In the genomic region with DNA sequence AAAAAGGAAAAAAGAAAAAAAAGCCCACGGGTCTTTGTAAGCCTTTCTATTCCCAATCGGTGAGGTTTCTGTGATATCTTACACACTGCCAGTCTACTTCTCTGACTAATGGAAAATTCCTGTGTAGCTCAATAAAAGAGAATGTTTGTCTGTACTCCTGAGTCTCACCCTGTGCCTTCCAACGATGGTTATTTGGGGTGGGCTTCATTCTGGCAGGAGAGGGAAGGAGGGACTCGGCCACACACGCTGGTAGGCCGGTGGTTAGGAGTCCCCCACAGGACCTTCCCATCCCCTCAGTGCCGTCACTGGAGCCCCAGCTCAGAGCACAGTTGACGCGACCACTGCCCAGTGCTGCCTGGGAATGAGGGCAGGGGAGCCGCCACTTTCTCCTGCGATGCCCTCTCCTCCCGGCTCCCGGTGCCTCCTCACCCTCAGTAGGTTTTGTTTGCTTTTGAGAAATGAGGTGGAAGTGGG, we compare ENCODE assay signal across 8 cellular contexts.
DNase-seq lines count a peak whose midpoint lies in the region; ATAC-seq and TF ChIP-seq lines count a peak whose summit lies in the region.

No MANE protein-coding gene starts in this region.

- peak overlapping the region in 1 of 11 experiments; percentile 38; a peak in 1 of 22 replicates for H3K27ac ChIP-seq in BLaER1 treated with 17β-estradiol and CSF1 and Interleukin-3, amounts not matched to agents 10 nM and 100 nM
- no peak overlapping the region for H3K27ac ChIP-seq in iPS-18a (ENCODE audit: low read length)
- H3K27ac ChIP-seq in smooth muscle cell (ENCODE audit: low read depth) = peak overlapping the region; percentile 72

- H3K4me3 Mint-ChIP-seq in activated naive CD8-positive, alpha-beta T cell treated with anti-CD3 and anti-CD28 coated beads, Interleukin-2, amount 50 U/mL, for 24 hours = peak overlapping the region; percentile 77

- no peak for TF ChIP-seq CTCF in smooth muscle cell (IDR thresholded peaks at IDR 0.05; ENCODE audit: borderline replicate concordance, insufficient read depth, poor library complexity, severe bottlenecking)

- peak; percentile 20 for ATAC-seq in HG02885 (IDR thresholded peaks at IDR 0.05; ENCODE audit: poor library complexity, unreplicated experiment)
- ATAC-seq in activated naive CD8-positive, alpha-beta T cell treated with anti-CD3 and anti-CD28 coated beads, Interleukin-2, amount 50 U/mL, for 24 hours = peak; percentile 48
- ATAC-seq in GM21576 (IDR thresholded peaks at IDR 0.05; ENCODE audit: unreplicated experiment) = no peak

- no peaks in the 10 kb centered on the region for H3K9me3 Mint-ChIP-seq in activated naive CD8-positive, alpha-beta T cell treated with anti-CD3 and anti-CD28 coated beads, Interleukin-2, amount 50 U/mL, for 24 hours

- H2AFZ ChIP-seq in smooth muscle cell (ENCODE audit: low read depth) = peak overlapping the region; percentile 78

- peak overlapping the region in 6 of 11 experiments; percentile 55 to 64 (median 58); a peak in 8 of 22 replicates for H3K9ac ChIP-seq in BLaER1 treated with 17β-estradiol and CSF1 and Interleukin-3, amounts not matched to agents 10 nM and 100 nM
- H3K9ac ChIP-seq in iPS-18a (ENCODE audit: low read length) (peak overlapping the region; percentile 69), smooth muscle cell (ENCODE audit: low read depth) (peak overlapping the region; percentile 92)

- H4K20me1 ChIP-seq in BLaER1 treated with 17β-estradiol and CSF1 and Interleukin-3, amounts not matched to agents 10 nM and 100 nM = peaks cover 0 to 5% (median 0%) of the 10 kb centered on the region in 11 experiments; a peak in 2 of 22 replicates
- H4K20me1 ChIP-seq in smooth muscle cell (ENCODE audit: low read depth) = no peaks in the 10 kb centered on the region

- peak overlapping the region; percentile 89 for H3K27ac Mint-ChIP-seq in activated naive CD8-positive, alpha-beta T cell treated with anti-CD3 and anti-CD28 coated beads, Interleukin-2, amount 50 U/mL, for 24 hours

- H3K27me3 Mint-ChIP-seq in activated naive CD8-positive, alpha-beta T cell treated with anti-CD3 and anti-CD28 coated beads, Interleukin-2, amount 50 U/mL, for 24 hours = no peaks in the 10 kb centered on the region

- no peak overlapping the region for H3K4me3 ChIP-seq in BLaER1 treated with 17β-estradiol and CSF1 and Interleukin-3, amounts not matched to agents 10 nM and 100 nM
- H3K4me3 ChIP-seq in iPS-18a (ENCODE audit: low read length) (peak overlapping the region; percentile 58), smooth muscle cell (peak overlapping the region; percentile 59)

- no peaks in the 10 kb centered on the region for H3K9me3 ChIP-seq in BLaER1 treated with 17β-estradiol and CSF1 and Interleukin-3, amounts not matched to agents 10 nM and 100 nM (replicated peaks in 1 of 11)
- no peaks in the 10 kb centered on the region for H3K9me3 ChIP-seq in iPS-18a (ENCODE audit: control insufficient read depth, low read depth, low read length)
- no peaks in the 10 kb centered on the region for H3K9me3 ChIP-seq in smooth muscle cell (replicated peaks; ENCODE audit: low read depth)

- 61% methylated on average over 13 of the region's 13 CpGs for WGBS in smooth muscle cell (ENCODE audit: low lambda C conversion rate)

- H3F3A ChIP-seq in smooth muscle cell (ENCODE audit: low read depth) = peaks cover 6% of the 10 kb centered on the region

- no peaks in the 10 kb centered on the region for H3K79me2 ChIP-seq in smooth muscle cell (ENCODE audit: low read depth)

- peak overlapping the region in 10 of 11 experiments; percentile 76 to 87 (median 80); a peak in 19 of 22 replicates for H3K4me2 ChIP-seq in BLaER1 treated with 17β-estradiol and CSF1 and Interleukin-3, amounts not matched to agents 10 nM and 100 nM
- peak overlapping the region; percentile 82 for H3K4me2 ChIP-seq in smooth muscle cell

- H3K36me3 ChIP-seq in BLaER1 treated with 17β-estradiol and CSF1 and Interleukin-3, amounts not matched to agents 10 nM and 100 nM = peaks cover 7 to 23% (median 21%) of the 10 kb centered on the region in 11 experiments
- H3K36me3 ChIP-seq in iPS-18a (ENCODE audit: control insufficient read depth, low read depth, low read length) = peaks cover 3% of the 10 kb centered on the region
- H3K36me3 ChIP-seq in smooth muscle cell (ENCODE audit: low read depth) = no peaks in the 10 kb centered on the region

- no peak for DNase-seq in activated naive CD8-positive, alpha-beta T cell treated with anti-CD3 and anti-CD28 coated beads, Interleukin-2, amount 50 U/mL, for 24 hours
- no peak for DNase-seq in smooth muscle cell (lab: John Stamatoyannopoulos, UW; ENCODE audit: unreplicated experiment)
- DNase-seq in DMS 273 (lab: John Stamatoyannopoulos, UW; ENCODE audit: unreplicated experiment) = no peak
- DNase-seq in nucleus accumbens (lab: John Stamatoyannopoulos, UW) = no peak

- H3K4me1 Mint-ChIP-seq in activated naive CD8-positive, alpha-beta T cell treated with anti-CD3 and anti-CD28 coated beads, Interleukin-2, amount 50 U/mL, for 24 hours = peaks cover 41% of the 10 kb centered on the region

- H3K27me3 ChIP-seq in BLaER1 treated with 17β-estradiol and CSF1 and Interleukin-3, amounts not matched to agents 10 nM and 100 nM = no peaks in the 10 kb centered on the region
- no peaks in the 10 kb centered on the region for H3K27me3 ChIP-seq in iPS-18a (ENCODE audit: control insufficient read depth, insufficient read depth, low read length)
- no peaks in the 10 kb centered on the region for H3K27me3 ChIP-seq in smooth muscle cell (ENCODE audit: low read depth)

- peaks cover 35 to 59% (median 39%) of the 10 kb centered on the region in 10 experiments for H3K4me1 ChIP-seq in BLaER1 treated with 17β-estradiol and CSF1 and Interleukin-3, amounts not matched to agents 10 nM and 100 nM
- H3K4me1 ChIP-seq in iPS-18a (ENCODE audit: control insufficient read depth, low read depth, low read length) = peaks cover 23% of the 10 kb centered on the region
- H3K4me1 ChIP-seq in smooth muscle cell (ENCODE audit: low read depth) = peaks cover 27% of the 10 kb centered on the region

- H3K36me3 Mint-ChIP-seq in activated naive CD8-positive, alpha-beta T cell treated with anti-CD3 and anti-CD28 coated beads, Interleukin-2, amount 50 U/mL, for 24 hours (ENCODE audit: low read depth) = no peaks in the 10 kb centered on the region

Comparison
In these comparisons a context has a peak if more than half of its experiments do, and no peak if none do; other contexts are left out.
1. H3K4me3 ChIP-seq: peak in iPS-18a (single experiment) and smooth muscle cell (single experiment); none in BLaER1 treated with 17β-estradiol and CSF1 and Interleukin-3, amounts not matched to agents 10 nM and 100 nM (0 of 10).
2. Peak in every context shown above with its lines, with median percentiles within 50 percentile points of each other: H3K9ac ChIP-seq.